Comparison of ENCODE assay signal across 19 cellular contexts in genomic region chr14:75155159-75155558, GRCh38. TPM values are rescaled to one million over a fixed set of nuclear protein-coding genes. Genes with fewer than 3 reads are reported as not detected.
DNase-seq lines count a peak whose midpoint lies in the region; ATAC-seq, FAIRE-seq and TF ChIP-seq lines count a peak whose summit lies in the region.
"Had no signal": no experiment of that assay in that cellular context is flagged by ENCODE, and none has a peak within 500 bp of the region (broad histone marks: within the 10 kb centered on the region; RNA-seq: fewer than 3 reads in every experiment).

No MANE protein-coding gene starts in this region.

- no peaks in the 10 kb centered on the region for H3K27me3 ChIP-seq in GM23338 (ENCODE audit: insufficient read depth)
- no peaks in the 10 kb centered on the region for H3K27me3 ChIP-seq in small intestine (ENCODE audit: control insufficient read depth in 2 of 2, insufficient read depth in 2 of 2, low read length in 2 of 2)

- no peaks in the 10 kb centered on the region for H3F3A ChIP-seq in GM23338 (replicated peaks; ENCODE audit: low read depth)

- no peak for DNase-seq in activated T-cell treated with anti-CD3 and anti-CD28 coated beads, Interleukin-2, amount 50 U/mL, for 72 hours
- DNase-seq in activated T-cell treated with anti-CD3 and anti-CD28 coated beads for 4 hours (no peak), GM23338 (ENCODE audit: low spot score) (no peak), germinal center (ENCODE audit: low spot score) (no peak), small intestine (no peak)
- no peak for DNase-seq in activated naive CD8-positive, alpha-beta T cell treated with anti-CD3 and anti-CD28 coated beads, Interleukin-2, amount 50 U/mL, for 24 hours
- no peak for DNase-seq in stimulated activated naive CD8-positive, alpha-beta T cell treated with anti-CD3 and anti-CD28 coated beads, Interleukin-15, amount 100 ng/mL, for 72 hours
- DNase-seq in central memory CD4-positive, alpha-beta T cell, result no peak
- DNase-seq: C1 segment of cervical spinal cord, DMS79, HCEC 1CT, IMR-90, Karpas-422, NCI-H1105, NCI-H1694 treated with DMSO at 0.1 percent for 48 hours, NCI-H2107, NCI-H2227 treated with DMSO at 0.1 percent for 48 hours, NCI-H524 had no signal

- H3K79me2 ChIP-seq in GM23338 (replicated peaks; ENCODE audit: insufficient read depth), result peaks cover 67% of the 10 kb centered on the region

- no peak overlapping the region for H3K27ac ChIP-seq in GM23338 (ENCODE audit: low read depth)
- H3K27ac ChIP-seq in small intestine (ENCODE audit: low read depth in 1 of 2, low read length in 1 of 2), result no peak overlapping the region
- H3K27ac ChIP-seq: A549 had no signal

- no peak for TF ChIP-seq CTCF in GM23338 (conservative IDR thresholded peaks at IDR 0.05; ENCODE audit: low read depth in 2 of 2)

- H3K36me3 ChIP-seq in GM23338 (ENCODE audit: insufficient read depth) (0 out of 2 replicates have a peak, but pooled peaks cover 5% of the 10 kb centered on the region), small intestine (ENCODE audit: control insufficient read depth in 2 of 2, insufficient read depth in 2 of 2, low read length in 2 of 2) (peaks cover 1 to 3% of the 10 kb centered on the region in 2 donors)

- no peaks in the 10 kb centered on the region for H3K27me3 Mint-ChIP-seq in activated T-cell treated with anti-CD3 and anti-CD28 coated beads, Interleukin-2, amount 50 U/mL, for 72 hours (ENCODE audit: low read depth)
- H3K27me3 Mint-ChIP-seq in GM23338 (ENCODE audit: insufficient read depth, low read depth, poor library complexity), result no peaks in the 10 kb centered on the region
- H3K27me3 Mint-ChIP-seq in activated naive CD8-positive, alpha-beta T cell treated with anti-CD3 and anti-CD28 coated beads, Interleukin-2, amount 50 U/mL, for 24 hours, result no peaks in the 10 kb centered on the region
- H3K27me3 Mint-ChIP-seq in stimulated activated naive CD8-positive, alpha-beta T cell treated with anti-CD3 and anti-CD28 coated beads, Interleukin-15, amount 100 ng/mL, for 72 hours, result no peaks in the 10 kb centered on the region

- peaks cover 0 to 8% of the 10 kb centered on the region in 2 donors for H3K36me3 Mint-ChIP-seq in activated T-cell treated with anti-CD3 and anti-CD28 coated beads, Interleukin-2, amount 50 U/mL, for 72 hours (ENCODE audit: insufficient read depth in 2 of 2)
- H3K36me3 Mint-ChIP-seq in GM23338 (ENCODE audit: low read depth), result peaks cover 5% of the 10 kb centered on the region; the same call in 2 of the 3 replicates
- H3K36me3 Mint-ChIP-seq in activated naive CD8-positive, alpha-beta T cell treated with anti-CD3 and anti-CD28 coated beads, Interleukin-2, amount 50 U/mL, for 24 hours (ENCODE audit: low read depth), result peaks cover 8% of the 10 kb centered on the region

- H3K4me2 ChIP-seq in GM23338, result no peak overlapping the region
- H3K4me2 ChIP-seq: A549 had no signal

- H3K4me1 ChIP-seq in GM23338 (ENCODE audit: insufficient read depth) (peaks cover 9% of the 10 kb centered on the region; the same call in 1 of the 2 replicates), small intestine (ENCODE audit: control insufficient read depth in 2 of 2, insufficient read depth in 1 of 2, low read depth in 1 of 2, low read length in 1 of 2) (peaks cover 0 to 6% of the 10 kb centered on the region in 2 donors)

- no peak overlapping the region for H2AFZ ChIP-seq in GM23338

- peaks cover 60% of the 10 kb centered on the region for H3K4me1 Mint-ChIP-seq in activated T-cell treated with anti-CD3 and anti-CD28 coated beads, Interleukin-2, amount 50 U/mL, for 72 hours (ENCODE audit: low read depth)
- peaks cover 16% of the 10 kb centered on the region; the same call in 2 of the 3 replicates for H3K4me1 Mint-ChIP-seq in GM23338
- peaks cover 49% of the 10 kb centered on the region for H3K4me1 Mint-ChIP-seq in activated naive CD8-positive, alpha-beta T cell treated with anti-CD3 and anti-CD28 coated beads, Interleukin-2, amount 50 U/mL, for 24 hours
- peaks cover 51% of the 10 kb centered on the region for H3K4me1 Mint-ChIP-seq in stimulated activated naive CD8-positive, alpha-beta T cell treated with anti-CD3 and anti-CD28 coated beads, Interleukin-15, amount 100 ng/mL, for 72 hours

- H4K20me1 ChIP-seq in GM23338 (replicated peaks; ENCODE audit: insufficient read depth), result peaks cover 26% of the 10 kb centered on the region; the same call in 1 of the 2 replicates

- no peaks in the 10 kb centered on the region for H3K9me3 Mint-ChIP-seq in activated T-cell treated with anti-CD3 and anti-CD28 coated beads, Interleukin-2, amount 50 U/mL, for 72 hours
- H3K9me3 Mint-ChIP-seq in GM23338, result no peaks in the 10 kb centered on the region
- H3K9me3 Mint-ChIP-seq in activated naive CD8-positive, alpha-beta T cell treated with anti-CD3 and anti-CD28 coated beads, Interleukin-2, amount 50 U/mL, for 24 hours, result no peaks in the 10 kb centered on the region
- H3K9me3 Mint-ChIP-seq in stimulated activated naive CD8-positive, alpha-beta T cell treated with anti-CD3 and anti-CD28 coated beads, Interleukin-15, amount 100 ng/mL, for 72 hours, result no peaks in the 10 kb centered on the region

- no peak overlapping the region for H3K4me3 Mint-ChIP-seq in activated T-cell treated with anti-CD3 and anti-CD28 coated beads, Interleukin-2, amount 50 U/mL, for 72 hours
- H3K4me3 Mint-ChIP-seq in GM23338, result no peak overlapping the region
- no peak overlapping the region for H3K4me3 Mint-ChIP-seq in activated naive CD8-positive, alpha-beta T cell treated with anti-CD3 and anti-CD28 coated beads, Interleukin-2, amount 50 U/mL, for 24 hours
- H3K4me3 Mint-ChIP-seq in stimulated activated naive CD8-positive, alpha-beta T cell treated with anti-CD3 and anti-CD28 coated beads, Interleukin-15, amount 100 ng/mL, for 72 hours, result no peak overlapping the region

- H3K4me3 ChIP-seq in GM23338, result no peak overlapping the region
- H3K4me3 ChIP-seq in small intestine (ENCODE audit: low read depth in 1 of 2, low read length in 2 of 2), result no peak overlapping the region
- H3K4me3 ChIP-seq: A549 had no signal

- 61 to 74% (median 65%) methylated on average over 3 of the region's 3 CpGs for WGBS in small intestine, 3 donors

- no peaks in the 10 kb centered on the region for H3K9me3 ChIP-seq in small intestine (ENCODE audit: control insufficient read depth, low read depth)
- H3K9me3 ChIP-seq: A549 had no signal

- ATAC-seq in activated T-cell treated with anti-CD3 and anti-CD28 coated beads, Interleukin-2, amount 50 U/mL, for 72 hours (replicated peaks in 1 of 2), result peak; percentile 26 to 39
- ATAC-seq in GM23338, result no peak
- ATAC-seq in activated naive CD8-positive, alpha-beta T cell treated with anti-CD3 and anti-CD28 coated beads, Interleukin-2, amount 50 U/mL, for 24 hours, result peak; percentile 50
- peak; percentile 72 for ATAC-seq in stimulated activated naive CD8-positive, alpha-beta T cell treated with anti-CD3 and anti-CD28 coated beads, Interleukin-15, amount 100 ng/mL, for 72 hours
- ATAC-seq: A549 had no signal

- no peak for FAIRE-seq in small intestine (lab: Jason Lieb, UNC)
- FAIRE-seq: A549 had no signal

- H3K9me2 ChIP-seq in GM23338 (ENCODE audit: insufficient read depth), result no peaks in the 10 kb centered on the region

- peak overlapping the region; percentile 7 for H3K27ac Mint-ChIP-seq in activated T-cell treated with anti-CD3 and anti-CD28 coated beads, Interleukin-2, amount 50 U/mL, for 72 hours
- H3K27ac Mint-ChIP-seq in GM23338, result peak overlapping the region; percentile 39
- no peak overlapping the region for H3K27ac Mint-ChIP-seq in activated naive CD8-positive, alpha-beta T cell treated with anti-CD3 and anti-CD28 coated beads, Interleukin-2, amount 50 U/mL, for 24 hours
- H3K27ac Mint-ChIP-seq in stimulated activated naive CD8-positive, alpha-beta T cell treated with anti-CD3 and anti-CD28 coated beads, Interleukin-15, amount 100 ng/mL, for 72 hours, result no peak overlapping the region

TF ChIP-seq in GM23338, 12 proteins besides CTCF, POLR2A, EP300 and RAD21 (continues in another document):
- TF ChIP-seq STAT1 (IDR thresholded peaks at IDR 0.05; ENCODE audit: unreplicated experiment), result no peak
- no peak for TF ChIP-seq REST (IDR thresholded peaks at IDR 0.05; ENCODE audit: unreplicated experiment)
- TF ChIP-seq POLR2AphosphoS5 (IDR thresholded peaks at IDR 0.05; ENCODE audit: low read depth), result no peak
- TF ChIP-seq EZH2 (IDR thresholded peaks at IDR 0.05; ENCODE audit: low read depth, unreplicated experiment), result no peak
- no peak for TF ChIP-seq CREB1 (CRISPR knock-in tag; IDR thresholded peaks at IDR 0.05; ENCODE audit: low read depth)

RNA-seq across cellular contexts. Expression of gene TMED10, which starts 21.3 kb away (rescaled TPM):
- 100 to 1,000 TPM; 187 to 235 TPM for total RNA-seq in activated T-cell treated with anti-CD3 and anti-CD28 coated beads, Interleukin-2, amount 50 U/mL, for 72 hours
- 196 and 237 TPM in 2 replicates for total RNA-seq in GM23338 (2014; rRNA removed; shearing (Covaris generic))
- polyA plus RNA-seq in GM23338 (2016; fragmentation: Nextera tagmentation; extraction: Ambion mirVana) (144 and 180 TPM in 2 replicates), small intestine (100 to 1,000 TPM in 1 of 3 donors, 10 to 100 TPM in 2; 26.4 to 260 (median 40.5) TPM)

RNA-seq across cellular contexts. Expression of gene NEK9, which starts 28.3 kb away (rescaled TPM):
- total RNA-seq in activated T-cell treated with anti-CD3 and anti-CD28 coated beads, Interleukin-2, amount 50 U/mL, for 72 hours, result 10 to 100 TPM; 64.1 to 77.5 TPM
- total RNA-seq in GM23338 (2014; rRNA removed; shearing (Covaris generic)), result 31.1 and 37.3 TPM in 2 replicates
- polyA plus RNA-seq in GM23338 (2016; fragmentation: Nextera tagmentation; extraction: Ambion mirVana) (13.9 and 16.3 TPM in 2 replicates), small intestine (10 to 100 TPM; 14.9 to 26.7 (median 23.7) TPM)

Comparison
In these comparisons a context has a peak if more than half of its experiments do, and no peak if none do; other contexts are left out.
1. H3K27ac Mint-ChIP-seq: peak in activated T-cell treated with anti-CD3 and anti-CD28 coated beads, Interleukin-2, amount 50 U/mL, for 72 hours (single experiment) and GM23338 (single experiment); none in activated naive CD8-positive, alpha-beta T cell treated with anti-CD3 and anti-CD28 coated beads, Interleukin-2, amount 50 U/mL, for 24 hours (single experiment) and stimulated activated naive CD8-positive, alpha-beta T cell treated with anti-CD3 and anti-CD28 coated beads, Interleukin-15, amount 100 ng/mL, for 72 hours (0 of 2).